ENCODE assay signal across 8 cellular contexts in genomic region chr11:116931206-116931953, GRCh38.
A peak's percentile ranks its signal among the peaks of the same experiment; 100 is the strongest.
DNase-seq lines count a peak whose midpoint lies in the region; ATAC-seq, FAIRE-seq and TF ChIP-seq lines count a peak whose summit lies in the region.

No MANE protein-coding gene starts in this region.

- no peak overlapping the region for H2BK5ac ChIP-seq in H9 (ENCODE audit: insufficient read length, low read length)
- no peak overlapping the region for H2BK5ac ChIP-seq in H1 (ENCODE audit: low read depth, low read length)

- TF ChIP-seq EP300 in H1 (IDR thresholded peaks at IDR 0.05; ENCODE audit: borderline replicate concordance in 1 of 2, low read depth in 2 of 2, low read length in 2 of 2), result no peak

- peak overlapping the region in 2 of 3 experiments; percentile 19 to 37; a peak in 3 of 7 replicates for H3K27ac Mint-ChIP-seq in H9

- H3K27me3 Mint-ChIP-seq in H9 (ENCODE audit: low read depth), result no peaks in the 10 kb centered on the region

- H3K36me3 ChIP-seq in RWPE2 (ENCODE audit: low read depth) (0 out of 2 replicates have a peak, but pooled peaks cover 6% of the 10 kb centered on the region), H1 (ENCODE audit: control insufficient read depth in 2 of 4, insufficient read depth in 4 of 4, low read length in 3 of 4) (peaks cover 0 to 3% (median 0%) of the 10 kb centered on the region in 4 experiments; a peak in 1 of 8 replicates), skeletal muscle tissue (ENCODE audit: control insufficient read depth in 3 of 3, insufficient read depth in 3 of 3, low read length in 3 of 3) (peaks cover 0 to 3% (median 0%) of the 10 kb centered on the region in 3 donors)

- TF ChIP-seq POLR2A in H1 (IDR thresholded peaks at IDR 0.05; ENCODE audit: control extremely low read depth in 1 of 2, low read depth in 2 of 2, low read length in 2 of 2), result no peak

- H3K4me1 ChIP-seq in H9 (ENCODE audit: insufficient read depth, low read length), result peaks cover 5% of the 10 kb centered on the region; the same call in 1 of the 2 replicates
- H3K4me1 ChIP-seq in RWPE2 (ENCODE audit: insufficient read depth, poor library complexity, severe bottlenecking), result peaks cover 6% of the 10 kb centered on the region
- peaks cover 1 to 7% (median 5%) of the 10 kb centered on the region in 4 experiments; a peak in 4 of 7 replicates for H3K4me1 ChIP-seq in H1 (replicated peaks in 1 of 4; ENCODE audit: control insufficient read depth in 3 of 4, insufficient read depth in 4 of 4, low read length in 3 of 4)
- H3K4me1 ChIP-seq in skeletal muscle tissue (ENCODE audit: control insufficient read depth in 3 of 3, insufficient read depth in 3 of 3, low read length in 3 of 3), result peaks cover 14 to 28% (median 26%) of the 10 kb centered on the region in 3 donors

- H3K4me1 Mint-ChIP-seq in H9, result peaks cover 20% of the 10 kb centered on the region in 2 experiments

- no peak overlapping the region for H2AK5ac ChIP-seq in H9 (ENCODE audit: insufficient read length, low read length)
- H2AK5ac ChIP-seq in H1 (ENCODE audit: low read depth, low read length), result no peak overlapping the region

- H3T11ph ChIP-seq in H9 (ENCODE audit: low read length), result no peak overlapping the region

- peak; percentile 13 for FAIRE-seq in H1 (lab: Jason Lieb, UNC)

- H3K4me2 ChIP-seq in H9 (ENCODE audit: insufficient read depth, insufficient read length, low read length), result no peak overlapping the region
- H3K4me2 ChIP-seq in H1 (ENCODE audit: insufficient read depth in 1 of 2, low read depth in 2 of 2, low read length in 2 of 2), result no peak overlapping the region

- H3K9ac ChIP-seq in H9 (ENCODE audit: extremely low read depth, insufficient read length, low read length) (no peak overlapping the region), H1 (replicated peaks in 1 of 4; ENCODE audit: extremely low read depth in 1 of 4, low read depth in 3 of 4, low read length in 3 of 4) (no peak overlapping the region), skeletal muscle tissue (ENCODE audit: low read depth in 1 of 3, low read length in 3 of 3) (no peak overlapping the region)

- H2BK15ac ChIP-seq in H9 (ENCODE audit: low read depth, low read length) (no peak overlapping the region), H1 (ENCODE audit: low read length) (no peak overlapping the region)

- no CpG with 5 or more reads among the region's 7 CpGs for WGBS in H9 (ENCODE audit: extremely low coverage, insufficient read length, low lambda C conversion rate)
- 89% methylated on average over 7 of the region's 7 CpGs; no CpG with 5 or more reads in 1 of the 2 experiments for WGBS in H1 (ENCODE audit: extremely low coverage in 1 of 2, insufficient coverage in 1 of 2, insufficient read length in 1 of 2, insufficient replicate concordance in 2 of 2, low coverage in 1 of 2, low lambda C conversion rate in 2 of 2, missing lambda C conversion rate in 1 of 2), 2 experiments

- no peak overlapping the region for H3K18ac ChIP-seq in H9 (ENCODE audit: insufficient read length, low read depth, low read length)
- no peak overlapping the region for H3K18ac ChIP-seq in H1 (ENCODE audit: extremely low read depth, low read length)

- DNase-seq in H9 (no peak), RWPE2 (ENCODE audit: low spot score) (no peak), H1 (ENCODE audit: low read depth in 1 of 2, low spot score in 2 of 2) (no peak), RPMI8226 (no peak)

- H3K9me3 ChIP-seq in H9 (ENCODE audit: control insufficient read depth, low read depth, low read length) (no peaks in the 10 kb centered on the region), RWPE2 (ENCODE audit: severe bottlenecking) (peaks cover 2% of the 10 kb centered on the region), H1 (ENCODE audit: insufficient read depth in 2 of 2, low read depth in 1 of 2, low read length in 1 of 2) (no peaks in the 10 kb centered on the region), skeletal muscle tissue (ENCODE audit: control insufficient read depth in 3 of 3, low read length in 3 of 3) (no peaks in the 10 kb centered on the region)

- no peaks in the 10 kb centered on the region for H3K27me3 ChIP-seq in H9 (ENCODE audit: insufficient read depth, low read length)
- no peaks in the 10 kb centered on the region for H3K27me3 ChIP-seq in RWPE2 (ENCODE audit: insufficient read depth, poor library complexity, severe bottlenecking)
- no peaks in the 10 kb centered on the region for H3K27me3 ChIP-seq in H1 (replicated peaks in 1 of 4; ENCODE audit: control insufficient read depth in 3 of 4, extremely low read depth in 1 of 4, insufficient read depth in 3 of 4, low read length in 3 of 4)
- no peaks in the 10 kb centered on the region for H3K27me3 ChIP-seq in skeletal muscle tissue (ENCODE audit: control insufficient read depth in 3 of 3, insufficient read depth in 3 of 3, low read length in 3 of 3)

- ATAC-seq in RWPE2 (ENCODE audit: low read depth), result peak; percentile 52; the same call in 2 of the 3 replicates
- ATAC-seq in GM18502 (IDR thresholded peaks at IDR 0.05; ENCODE audit: poor library complexity, unreplicated experiment), result no peak
- no peak for ATAC-seq in HG02798 (IDR thresholded peaks at IDR 0.05; ENCODE audit: poor library complexity, unreplicated experiment)
- no peak for ATAC-seq in GM19467 (IDR thresholded peaks at IDR 0.05; ENCODE audit: unreplicated experiment)

- H3K79me2 ChIP-seq in H9 (ENCODE audit: insufficient read depth, low read length) (no peaks in the 10 kb centered on the region), H1 (ENCODE audit: control insufficient read depth in 1 of 2, insufficient read depth in 2 of 2, low read length in 2 of 2) (no peaks in the 10 kb centered on the region)

- H3K4ac ChIP-seq in H9 (ENCODE audit: low read depth, low read length) (no peak overlapping the region; the same call in 1 of the 2 replicates), H1 (replicated peaks; ENCODE audit: insufficient read length, low read depth, low read length) (no peak overlapping the region)

- H4K8ac ChIP-seq in H9 (replicated peaks; ENCODE audit: insufficient read length, low read depth, low read length) (no peak overlapping the region), H1 (ENCODE audit: extremely low read depth, insufficient read depth, low read length) (no peak overlapping the region)

- H4K20me1 ChIP-seq in H9 (ENCODE audit: control insufficient read depth, insufficient read depth, insufficient read length) (no peaks in the 10 kb centered on the region), H1 (replicated peaks in 1 of 2; ENCODE audit: control insufficient read depth in 1 of 2, insufficient read depth in 2 of 2, low read length in 2 of 2) (peaks cover 0 to 2% of the 10 kb centered on the region in 2 experiments)

- H2BK12ac ChIP-seq in H9 (ENCODE audit: insufficient read length, low read depth, low read length) (no peak overlapping the region), H1 (ENCODE audit: low read depth, low read length) (no peak overlapping the region; the same call in 1 of the 2 replicates)

- H3K27ac ChIP-seq in H9 (ENCODE audit: insufficient read length, low read depth, low read length) (peak overlapping the region; percentile 25), RWPE2 (ENCODE audit: poor library complexity, severe bottlenecking) (no peak overlapping the region), H1 (ENCODE audit: low read depth, low read length) (no peak overlapping the region), skeletal muscle tissue (ENCODE audit: low read depth, low read length) (peak overlapping the region; percentile 52)

- H3K79me1 ChIP-seq in H9 (ENCODE audit: insufficient read depth, low read depth, low read length, poor library complexity, severe bottlenecking) (no peaks in the 10 kb centered on the region), H1 (ENCODE audit: low read depth, low read length) (no peaks in the 10 kb centered on the region)

- no peak overlapping the region for H3K56ac ChIP-seq in H9 (ENCODE audit: insufficient read length, low read depth, low read length)
- no peak overlapping the region for H3K56ac ChIP-seq in H1 (replicated peaks; ENCODE audit: insufficient read length, low read depth, low read length)

- no peak for TF ChIP-seq RAD21 in H1 (IDR thresholded peaks at IDR 0.05 in 1 of 2, conservative IDR thresholded peaks at IDR 0.05 in 1 of 2; ENCODE audit: low read depth in 2 of 2, low read length in 2 of 2)

- CTCF ChIA-PET in H1 (lab: Charles Lee; ENCODE audit: partially characterized antibody), result interaction anchor here (0.9 to 1.3 kb wide), 3 partner anchors 16 to 94 kb away, joined by 3 read pairs; partner anchors contain the start of gene APOA1

- H2AFZ ChIP-seq in H9 (ENCODE audit: low read length) (no peak overlapping the region), H1 (ENCODE audit: low read length) (no peak overlapping the region)

- H3K36me3 Mint-ChIP-seq in H9 (ENCODE audit: insufficient read depth in 1 of 3, low read depth in 3 of 3), result peaks cover under 1 to 13% (median 9%) of the 10 kb centered on the region in 3 experiments; a peak in 6 of 7 replicates

- no peak overlapping the region for H3K4me3 Mint-ChIP-seq in H9

- H3K4me3 ChIP-seq in RWPE2 (ENCODE audit: severe bottlenecking), result no peak overlapping the region
- no peak overlapping the region for H3K4me3 ChIP-seq in H1 (ENCODE audit: extremely low read depth in 1 of 4, insufficient read depth in 2 of 4, low read depth in 3 of 4, low read length in 4 of 4)
- H3K4me3 ChIP-seq in skeletal muscle tissue (ENCODE audit: low read length in 3 of 3), result peak overlapping the region in 1 of 3 donors; percentile 15

- H3K23me2 ChIP-seq in H9 (ENCODE audit: insufficient read length, low read depth, low read length, poor library complexity, severe bottlenecking) (no peaks in the 10 kb centered on the region), H1 (ENCODE audit: low read depth, low read length) (no peaks in the 10 kb centered on the region; the same call in 1 of the 2 replicates)

- no peak overlapping the region for H4K91ac ChIP-seq in H9 (ENCODE audit: insufficient read length, low read depth, low read length)
- H4K91ac ChIP-seq in H1 (replicated peaks; ENCODE audit: insufficient read length, low read length), result no peak overlapping the region

- H2BK120ac ChIP-seq in H9 (ENCODE audit: low read depth, low read length, poor library complexity, severe bottlenecking) (no peak overlapping the region), H1 (replicated peaks; ENCODE audit: low read depth, low read length) (no peak overlapping the region)

- H3K14ac ChIP-seq in H9 (ENCODE audit: insufficient read depth, low read length), result no peak overlapping the region
- no peak overlapping the region for H3K14ac ChIP-seq in H1 (ENCODE audit: insufficient read length)

- no peaks in the 10 kb centered on the region for H3K9me3 Mint-ChIP-seq in H9

- H4K5ac ChIP-seq in H9 (ENCODE audit: insufficient read length, low read depth, low read length) (no peak overlapping the region), H1 (ENCODE audit: insufficient read length, low read depth, low read length) (no peak overlapping the region)

- POLR2A ChIA-PET in H1 (lab: Charles Lee; ENCODE audit: partially characterized antibody), result interaction anchor here (0.7 kb wide), 1 partner anchor 18 kb away, joined by 3 read pairs; no protein-coding TSS in a partner anchor

- TF ChIP-seq CTCF in H9 (conservative IDR thresholded peaks at IDR 0.05) (no peak), RWPE2 (IDR thresholded peaks at IDR 0.05; ENCODE audit: poor library complexity, severe bottlenecking) (no peak), H1 (IDR thresholded peaks at IDR 0.05; ENCODE audit: control extremely low read depth in 1 of 3, insufficient read depth in 1 of 3, low read depth in 1 of 3, low read length in 3 of 3) (no peak)

- H2BK20ac ChIP-seq in H9 (ENCODE audit: low read depth, low read length, poor library complexity, severe bottlenecking) (no peak overlapping the region), H1 (ENCODE audit: low read length) (no peak overlapping the region)

- H3K23ac ChIP-seq in H9 (ENCODE audit: insufficient read length, low read depth, low read length), result no peak overlapping the region
- no peak overlapping the region for H3K23ac ChIP-seq in H1 (ENCODE audit: insufficient read length)

Comparison
In these comparisons a context has a peak if more than half of its experiments do, and no peak if none do; other contexts are left out.
1. H3K27ac ChIP-seq: peak in H9 (single experiment) and skeletal muscle tissue (single experiment); none in RWPE2 (single experiment) and H1 (single experiment).